23 cellular contexts compared by ENCODE assay signal in the genomic region with DNA sequence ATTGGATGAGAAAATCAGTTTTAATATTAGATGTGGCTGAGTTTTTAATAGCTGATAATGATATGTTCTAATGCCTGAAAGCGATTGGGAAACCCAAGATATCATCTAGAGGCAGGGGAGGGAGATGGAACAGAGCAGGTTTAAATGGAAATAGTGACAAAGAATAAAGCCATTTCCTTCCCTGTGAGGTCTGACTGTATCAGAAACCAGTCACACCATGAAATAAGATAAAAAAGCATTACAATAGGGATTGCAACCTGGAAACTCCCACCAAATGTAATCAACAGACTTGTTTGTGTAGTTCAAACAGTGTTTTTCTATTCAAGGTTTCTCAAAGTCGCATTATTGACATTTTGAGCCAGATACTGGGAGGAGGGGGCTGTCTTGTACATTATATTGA.
DNase-seq lines count a peak whose midpoint lies in the region; ATAC-seq, FAIRE-seq and TF ChIP-seq lines count a peak whose summit lies in the region.
"Had no signal": no experiment of that assay in that cellular context is flagged by ENCODE, and none has a peak within 500 bp of the region (broad histone marks: within the 10 kb centered on the region; RNA-seq: fewer than 3 reads in every experiment).

No MANE protein-coding gene starts in this region.

- H3K4me2 ChIP-seq in endothelial cell of umbilical vein (ENCODE audit: insufficient read depth, low read length), result no peak overlapping the region
- H3K4me2 ChIP-seq: A549; BLaER1 treated with 17β-estradiol and CSF1 and Interleukin-3, amounts not matched to agents 10 nM and 100 nM; GM23338 had no signal

- H3K79me2 ChIP-seq in endothelial cell of umbilical vein (ENCODE audit: control insufficient read depth, insufficient read depth, low read length), result no peaks in the 10 kb centered on the region

- TF ChIP-seq POLR2A in endothelial cell of umbilical vein (IDR thresholded peaks at IDR 0.05; ENCODE audit: low read depth, low read length), result no peak

- H3K36me3 Mint-ChIP-seq in activated CD8-positive, alpha-beta T cell treated with anti-CD3 and anti-CD28 coated beads for 36 hours (ENCODE audit: low read depth), result no peaks in the 10 kb centered on the region
- no peaks in the 10 kb centered on the region for H3K36me3 Mint-ChIP-seq in activated CD8-positive, alpha-beta T cell treated with anti-CD3 and anti-CD28 coated beads, Interleukin-2, amount 10 ng/mL, durations not matched to agents 7 days and 5 days (ENCODE audit: low read depth)
- H3K36me3 Mint-ChIP-seq: CD14-positive monocyte; CD8-positive, alpha-beta memory T cell had no signal

- no peak overlapping the region for H3K4me3 Mint-ChIP-seq in activated CD8-positive, alpha-beta T cell treated with anti-CD3 and anti-CD28 coated beads for 36 hours
- H3K4me3 Mint-ChIP-seq in activated CD8-positive, alpha-beta T cell treated with anti-CD3 and anti-CD28 coated beads, Interleukin-2, amount 10 ng/mL, durations not matched to agents 7 days and 5 days, result no peak overlapping the region
- H3K4me3 Mint-ChIP-seq: CD4-positive, alpha-beta T cell; CD8-positive, alpha-beta memory T cell; GM23338; H9 had no signal

- H3K27me3 Mint-ChIP-seq in activated CD8-positive, alpha-beta T cell treated with anti-CD3 and anti-CD28 coated beads for 36 hours, result peaks cover 7% of the 10 kb centered on the region
- peaks cover 8% of the 10 kb centered on the region for H3K27me3 Mint-ChIP-seq in activated CD8-positive, alpha-beta T cell treated with anti-CD3 and anti-CD28 coated beads, Interleukin-2, amount 10 ng/mL, durations not matched to agents 7 days and 5 days (ENCODE audit: low read depth)

- BruUV-seq in endothelial cell of umbilical vein (replicated peaks; lab: Mats Ljungman, UMichigan), result no TSS peak

- no peaks in the 10 kb centered on the region for H3K36me3 ChIP-seq in endothelial cell of umbilical vein (ENCODE audit: control insufficient read depth in 2 of 2, extremely low read depth in 1 of 2, insufficient read depth in 2 of 2, low read length in 2 of 2)
- H3K36me3 ChIP-seq: BE2C; BLaER1 treated with 17β-estradiol and CSF1 and Interleukin-3, amounts not matched to agents 10 nM and 100 nM had no signal

- H3K27ac Mint-ChIP-seq in activated CD8-positive, alpha-beta T cell treated with anti-CD3 and anti-CD28 coated beads for 36 hours, result no peak overlapping the region
- no peak overlapping the region for H3K27ac Mint-ChIP-seq in activated CD8-positive, alpha-beta T cell treated with anti-CD3 and anti-CD28 coated beads, Interleukin-2, amount 10 ng/mL, durations not matched to agents 7 days and 5 days
- H3K27ac Mint-ChIP-seq: CD4-positive, alpha-beta T cell; CD8-positive, alpha-beta memory T cell; GM23338; H9 had no signal

- H3K27ac ChIP-seq in endothelial cell of umbilical vein (ENCODE audit: insufficient read depth, low read depth, low read length), result no peak overlapping the region
- H3K27ac ChIP-seq: A549; BLaER1 treated with 17β-estradiol and CSF1 and Interleukin-3, amounts not matched to agents 10 nM and 100 nM had no signal

- dilution Hi-C loops in endothelial cell of umbilical vein (cut with MboI; ENCODE audit: extremely low pct_ligation_motif_present, low sequenced_read_pairs), result no loop called here

- no peak overlapping the region for H3K9ac ChIP-seq in endothelial cell of umbilical vein (replicated peaks; ENCODE audit: extremely low read depth, insufficient read depth, low read length)
- H3K9ac ChIP-seq: BLaER1 treated with 17β-estradiol and CSF1 and Interleukin-3, amounts not matched to agents 10 nM and 100 nM had no signal

- peaks cover 0 to 2% of the 10 kb centered on the region in 2 experiments for H3K27me3 ChIP-seq in endothelial cell of umbilical vein (ENCODE audit: control insufficient read depth in 2 of 2, insufficient read depth in 2 of 2, low read length in 2 of 2)
- H3K27me3 ChIP-seq: BE2C; BLaER1 treated with 17β-estradiol and CSF1 and Interleukin-3, amounts not matched to agents 10 nM and 100 nM had no signal

- H3K9me1 ChIP-seq in endothelial cell of umbilical vein (replicated peaks; ENCODE audit: control insufficient read depth, extremely low read depth, insufficient read depth, low read length), result no peaks in the 10 kb centered on the region

- no peak overlapping the region for H2AFZ ChIP-seq in endothelial cell of umbilical vein (ENCODE audit: low read depth, low read length)
- H2AFZ ChIP-seq: GM23338 had no signal

- FAIRE-seq in endothelial cell of umbilical vein (lab: Jason Lieb, UNC), result peak; percentile 15
- FAIRE-seq: A549, D721Med, GM12878 had no signal

- no peak for DNase-seq in activated CD8-positive, alpha-beta T cell treated with anti-CD3 and anti-CD28 coated beads for 36 hours
- DNase-seq in activated CD8-positive, alpha-beta T cell treated with anti-CD3 and anti-CD28 coated beads, Interleukin-2, amount 10 ng/mL, durations not matched to agents 7 days and 5 days, result no peak
- DNase-seq in dermis blood vessel endothelial cell, result peak; percentile 22
- peak; percentile 59 for DNase-seq in endothelial cell of umbilical vein (ENCODE audit: low read depth, low spot score)
- DNase-seq: 8988T; ACHN; BE2C; CD4-positive, alpha-beta T cell; CD8-positive, alpha-beta memory T cell; DMS 273 treated with DMSO at 0.1 percent for 48 hours; DMS79; EL; GDM1; H9 had no signal

- H3K4me3 ChIP-seq in endothelial cell of umbilical vein (replicated peaks in 1 of 3; ENCODE audit: insufficient read depth in 1 of 3, low read depth in 1 of 3, low read length in 3 of 3), result no peak overlapping the region
- H3K4me3 ChIP-seq: A549; BLaER1 treated with 17β-estradiol and CSF1 and Interleukin-3, amounts not matched to agents 10 nM and 100 nM; GM12878; GM23338 had no signal

- peaks cover 6% of the 10 kb centered on the region for H3K4me1 Mint-ChIP-seq in activated CD8-positive, alpha-beta T cell treated with anti-CD3 and anti-CD28 coated beads for 36 hours (ENCODE audit: low read depth)
- no peaks in the 10 kb centered on the region for H3K4me1 Mint-ChIP-seq in activated CD8-positive, alpha-beta T cell treated with anti-CD3 and anti-CD28 coated beads, Interleukin-2, amount 10 ng/mL, durations not matched to agents 7 days and 5 days (ENCODE audit: low read depth)
- H3K4me1 Mint-ChIP-seq: CD8-positive, alpha-beta memory T cell had no signal

- H3K9me3 Mint-ChIP-seq in activated CD8-positive, alpha-beta T cell treated with anti-CD3 and anti-CD28 coated beads for 36 hours, result peaks cover 6% of the 10 kb centered on the region
- no peaks in the 10 kb centered on the region for H3K9me3 Mint-ChIP-seq in activated CD8-positive, alpha-beta T cell treated with anti-CD3 and anti-CD28 coated beads, Interleukin-2, amount 10 ng/mL, durations not matched to agents 7 days and 5 days (ENCODE audit: insufficient read depth)
- H3K9me3 Mint-ChIP-seq: CD4-positive, alpha-beta T cell had no signal

- no peaks in the 10 kb centered on the region for H4K20me1 ChIP-seq in endothelial cell of umbilical vein (replicated peaks; ENCODE audit: control insufficient read depth, extremely low read depth, insufficient read depth, low read length)
- H4K20me1 ChIP-seq: BLaER1 treated with 17β-estradiol and CSF1 and Interleukin-3, amounts not matched to agents 10 nM and 100 nM had no signal

- CTCF ChIA-PET in activated CD8-positive, alpha-beta T cell treated with anti-CD3 and anti-CD28 coated beads for 36 hours (lab: Charles Lee), result interaction anchor here (1.5 kb wide), 1 partner anchor 12 kb away, joined by 3 read pairs; no protein-coding TSS in a partner anchor
- CTCF ChIA-PET in activated CD8-positive, alpha-beta T cell treated with anti-CD3 and anti-CD28 coated beads, Interleukin-2, amount 10 ng/mL, durations not matched to agents 7 days and 5 days (lab: Charles Lee), result no interaction called here
- CTCF ChIA-PET in endothelial cell of umbilical vein (lab: Charles Lee), result no interaction called here

- POLR2A ChIA-PET in activated CD8-positive, alpha-beta T cell treated with anti-CD3 and anti-CD28 coated beads for 36 hours (lab: Charles Lee), result no interaction called here
- POLR2A ChIA-PET in activated CD8-positive, alpha-beta T cell treated with anti-CD3 and anti-CD28 coated beads, Interleukin-2, amount 10 ng/mL, durations not matched to agents 7 days and 5 days (lab: Charles Lee), result no interaction called here
- POLR2A ChIA-PET in endothelial cell of umbilical vein (lab: Charles Lee), result no interaction called here

- TF ChIP-seq CTCF in activated CD8-positive, alpha-beta T cell treated with anti-CD3 and anti-CD28 coated beads for 36 hours (IDR thresholded peaks at IDR 0.05), result no peak
- TF ChIP-seq CTCF in endothelial cell of umbilical vein (IDR thresholded peaks at IDR 0.05; ENCODE audit: extremely low read depth in 1 of 2, insufficient read depth in 1 of 2, low read depth in 1 of 2, low read length in 2 of 2), result no peak

- intact Hi-C loops in activated CD8-positive, alpha-beta T cell treated with anti-CD3 and anti-CD28 coated beads for 36 hours (cut with micrococcal nuclease), result no loop called here
- intact Hi-C loops in endothelial cell of umbilical vein (cut with micrococcal nuclease), result no loop called here

- ATAC-seq in activated CD8-positive, alpha-beta T cell treated with anti-CD3 and anti-CD28 coated beads for 36 hours, result peak; percentile 49
- ATAC-seq in activated CD8-positive, alpha-beta T cell treated with anti-CD3 and anti-CD28 coated beads, Interleukin-2, amount 10 ng/mL, durations not matched to agents 7 days and 5 days, result no peak
- ATAC-seq in HG02678 (IDR thresholded peaks at IDR 0.05; ENCODE audit: unreplicated experiment) (no peak), HG02840 (IDR thresholded peaks at IDR 0.05; ENCODE audit: low FRiP score, unreplicated experiment) (no peak)
- ATAC-seq: A549, GM12878, GM23338, HCT116 had no signal

- H3K9me3 ChIP-seq in endothelial cell of umbilical vein (replicated peaks; ENCODE audit: control insufficient read depth, insufficient read depth, low read length), result no peaks in the 10 kb centered on the region
- H3K9me3 ChIP-seq: BE2C had no signal

- no peaks in the 10 kb centered on the region for H3K4me1 ChIP-seq in endothelial cell of umbilical vein (ENCODE audit: control insufficient read depth, extremely low read depth, insufficient read depth, low read length)
- H3K4me1 ChIP-seq: A549; BE2C; BLaER1 treated with 17β-estradiol and CSF1 and Interleukin-3, amounts not matched to agents 10 nM and 100 nM had no signal

TF ChIP-seq in endothelial cell of umbilical vein, 7 proteins besides CTCF, POLR2A, EP300 and RAD21 (continues in another document):
- no peak for TF ChIP-seq MYC (IDR thresholded peaks at IDR 0.05; ENCODE audit: low read depth, low read length)
- no peak for TF ChIP-seq GATA2 (IDR thresholded peaks at IDR 0.05; ENCODE audit: insufficient read depth, insufficient read length, low read depth, low read length)
- no peak for TF ChIP-seq JUN (IDR thresholded peaks at IDR 0.05; ENCODE audit: borderline replicate concordance, insufficient read depth, insufficient read length, low read depth)
- TF ChIP-seq, protein P1, sequence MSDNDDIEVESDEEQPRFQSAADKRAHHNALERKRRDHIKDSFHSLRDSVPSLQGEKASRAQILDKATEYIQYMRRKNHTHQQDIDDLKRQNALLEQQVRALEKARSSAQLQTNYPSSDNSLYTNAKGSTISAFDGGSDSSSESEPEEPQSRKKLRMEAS (IDR thresholded peaks at IDR 0.05; ENCODE audit: insufficient read depth, insufficient read length), result no peak
- no peak for TF ChIP-seq POLR2AphosphoS5 (IDR thresholded peaks at IDR 0.05; ENCODE audit: insufficient read depth, low read depth, low read length)
- TF ChIP-seq FOS (IDR thresholded peaks at IDR 0.05; ENCODE audit: borderline replicate concordance, insufficient read depth, low read length), result no peak

Comparison
In these comparisons a context has a peak if more than half of its experiments do, and no peak if none do; other contexts are left out.
1. DNase-seq: peak in dermis blood vessel endothelial cell (single experiment) and endothelial cell of umbilical vein (single experiment); none in activated CD8-positive, alpha-beta T cell treated with anti-CD3 and anti-CD28 coated beads for 36 hours (single experiment) and activated CD8-positive, alpha-beta T cell treated with anti-CD3 and anti-CD28 coated beads, Interleukin-2, amount 10 ng/mL, durations not matched to agents 7 days and 5 days (single experiment).